In the genomic region with DNA sequence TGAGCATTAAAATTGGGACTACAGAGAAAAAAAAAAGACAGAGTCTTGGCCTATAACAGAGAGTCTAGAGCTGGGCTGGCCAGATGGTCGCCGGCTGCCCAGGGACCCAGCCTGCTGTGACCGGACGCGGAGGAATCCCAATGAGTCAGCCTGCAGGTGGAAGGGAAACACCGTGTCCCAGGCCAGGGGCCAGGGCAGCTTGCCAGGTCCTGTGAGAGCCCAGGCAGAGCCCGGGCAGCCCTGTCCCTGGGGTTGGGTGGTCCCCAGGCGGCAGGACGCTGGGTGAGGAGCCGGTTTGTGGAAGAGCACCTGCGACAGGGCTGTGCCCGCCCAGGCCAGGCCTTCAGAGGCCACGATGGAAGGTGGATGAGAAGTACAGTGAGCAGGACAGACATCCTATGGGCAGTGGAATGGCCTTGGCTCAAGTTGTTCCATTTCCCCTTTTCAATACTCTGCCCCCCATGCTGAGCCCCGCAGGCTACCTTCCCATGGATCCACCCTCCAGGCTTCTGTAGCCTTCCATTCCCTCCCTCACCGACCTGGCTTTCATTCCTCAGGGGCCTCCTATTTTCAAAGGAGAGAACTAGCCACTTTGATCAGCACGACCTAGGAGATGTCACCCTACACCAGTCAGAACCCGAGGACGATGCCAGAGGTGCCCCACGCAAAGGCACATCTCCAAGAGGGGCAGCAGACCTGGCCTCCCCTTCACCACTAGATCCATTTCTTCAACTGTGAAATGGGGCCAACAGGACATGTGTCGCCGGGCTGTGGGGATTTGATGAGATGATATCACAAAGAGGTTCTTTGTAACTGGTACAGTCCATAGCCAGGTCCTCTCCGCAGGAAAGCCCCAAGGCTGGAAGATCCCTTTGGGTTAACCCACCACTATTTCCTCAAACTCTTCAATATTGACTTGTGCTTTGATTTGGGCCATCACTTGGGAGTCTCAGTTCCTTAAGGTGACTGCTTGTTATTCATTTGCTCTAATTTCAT, we compare ENCODE assay signal across 9 cellular contexts.
A peak's percentile ranks its signal among the peaks of the same experiment; 100 is the strongest.
DNase-seq lines count a peak whose midpoint lies in the region; ATAC-seq and TF ChIP-seq lines count a peak whose summit lies in the region.
"Had no signal": no experiment of that assay in that cellular context is flagged by ENCODE, and none has a peak within 500 bp of the region (broad histone marks: within the 10 kb centered on the region; RNA-seq: fewer than 3 reads in every experiment).

No MANE protein-coding gene starts in this region.

- H3K27ac ChIP-seq in PC-3 (ENCODE audit: low read length): no peak overlapping the region
- no peak overlapping the region for H3K27ac ChIP-seq in foreskin keratinocyte

- no peaks in the 10 kb centered on the region for H3K36me3 ChIP-seq in PC-3 (ENCODE audit: low read depth, low read length)

- H3K9me2 ChIP-seq in PC-3 (replicated peaks; ENCODE audit: low read length): no peaks in the 10 kb centered on the region

- no peak overlapping the region for H3K4me3 Mint-ChIP-seq in activated CD4-positive, alpha-beta T cell treated with anti-CD3 and anti-CD28 coated beads, Interleukin-2, amount 10 ng/mL, durations not matched to agents 24 days and 14 days

- POLR2A ChIA-PET in PC-3 (lab: Charles Lee; ENCODE audit: unreplicated experiment): no interaction called here

- no peak overlapping the region for H3K4me2 ChIP-seq in PC-3 (ENCODE audit: low read length)

- CTCF ChIA-PET in PC-3 (lab: Charles Lee): no interaction called here

- H3K4me1 ChIP-seq in PC-3 (ENCODE audit: insufficient read depth, low read length): peaks cover 3% of the 10 kb centered on the region; the same call in 1 of the 2 replicates
- no peaks in the 10 kb centered on the region for H3K4me1 ChIP-seq in foreskin keratinocyte

- no peak overlapping the region for H3K4me3 ChIP-seq in PC-3 (ENCODE audit: low read length)

- H2AFZ ChIP-seq in PC-3 (ENCODE audit: low read length): no peak overlapping the region

- H3K27me3 ChIP-seq in PC-3 (ENCODE audit: low read length) (no peaks in the 10 kb centered on the region), foreskin keratinocyte (no peaks in the 10 kb centered on the region)

- no peaks in the 10 kb centered on the region for H3F3A ChIP-seq in PC-3 (ENCODE audit: low read length, unreplicated experiment)

- H3K9me3 Mint-ChIP-seq in activated CD4-positive, alpha-beta T cell treated with anti-CD3 and anti-CD28 coated beads, Interleukin-2, amount 10 ng/mL, durations not matched to agents 24 days and 14 days: peaks cover 17% of the 10 kb centered on the region

- no peaks in the 10 kb centered on the region for H3K9me3 ChIP-seq in PC-3 (ENCODE audit: low read length)

- no peaks in the 10 kb centered on the region for H3K27me3 Mint-ChIP-seq in activated CD4-positive, alpha-beta T cell treated with anti-CD3 and anti-CD28 coated beads, Interleukin-2, amount 10 ng/mL, durations not matched to agents 24 days and 14 days

- no peaks in the 10 kb centered on the region for H3K79me2 ChIP-seq in PC-3 (ENCODE audit: low read length)

- DNase-seq in DMS53 treated with DMSO at 0.1 percent for 48 hours (lab: John Stamatoyannopoulos, UW; ENCODE audit: unreplicated experiment) (peak; percentile 65), PC-3 (peak; percentile 57), foreskin keratinocyte (peak in 1 of 2 donors; percentile 39), sciatic nerve (ENCODE audit: low spot score) (peak; percentile 64), NCI-H748 (lab: John Stamatoyannopoulos, UW; ENCODE audit: unreplicated experiment) (no peak), NCI-H1436 treated with DMSO at 0.1 percent for 48 hours (lab: John Stamatoyannopoulos, UW) (no peak)
- DNase-seq in activated CD4-positive, alpha-beta T cell treated with anti-CD3 and anti-CD28 coated beads, Interleukin-2, amount 10 ng/mL, durations not matched to agents 24 days and 14 days: no peak
- DNase-seq: activated naive CD4-positive, alpha-beta T cell treated with anti-CD3 and anti-CD28 coated beads, Interleukin-2, amount 50 U/mL, for 16 hours had no signal

- BruUV-seq in PC-3 (replicated peaks; lab: Mats Ljungman, UMichigan): no TSS peak

- H3K36me3 Mint-ChIP-seq in activated CD4-positive, alpha-beta T cell treated with anti-CD3 and anti-CD28 coated beads, Interleukin-2, amount 10 ng/mL, durations not matched to agents 24 days and 14 days (ENCODE audit: low read depth): peaks cover 12% of the 10 kb centered on the region

- ATAC-seq in PC-3: 0 out of 2 replicates have a peak, but pooled peaks have one; percentile 19
- ATAC-seq in foreskin keratinocyte: peak; percentile 64
- ATAC-seq in sciatic nerve: peak; percentile 21
- no peak for ATAC-seq in HG03135 (IDR thresholded peaks at IDR 0.05; ENCODE audit: unreplicated experiment)

- no peak overlapping the region for H3K27ac Mint-ChIP-seq in activated CD4-positive, alpha-beta T cell treated with anti-CD3 and anti-CD28 coated beads, Interleukin-2, amount 10 ng/mL, durations not matched to agents 24 days and 14 days

- no peaks in the 10 kb centered on the region for H4K20me1 ChIP-seq in PC-3 (ENCODE audit: low read length)

- intact Hi-C loops in PC-3 (cut with micrococcal nuclease) (no loop called here), sciatic nerve (cut with DNase I) (loop anchor here (1.0 kb wide), 1 partner anchor 198 kb away; no protein-coding TSS in a partner anchor)
- intact Hi-C loops in activated CD4-positive, alpha-beta T cell treated with anti-CD3 and anti-CD28 coated beads, Interleukin-2, amount 10 ng/mL, durations not matched to agents 24 days and 14 days (cut with micrococcal nuclease): no loop called here

- H3K9ac ChIP-seq in PC-3 (ENCODE audit: low read length): no peak overlapping the region

- peaks cover 16% of the 10 kb centered on the region for H3K4me1 Mint-ChIP-seq in activated CD4-positive, alpha-beta T cell treated with anti-CD3 and anti-CD28 coated beads, Interleukin-2, amount 10 ng/mL, durations not matched to agents 24 days and 14 days

- TF ChIP-seq CTCF in PC-3 (conservative IDR thresholded peaks at IDR 0.05; ENCODE audit: low read depth, low read length) (no peak), foreskin keratinocyte (conservative IDR thresholded peaks at IDR 0.05) (no peak)

Comparison
In these comparisons a context has a peak if more than half of its experiments do, and no peak if none do; other contexts are left out.
1. DNase-seq: peak in DMS53 treated with DMSO at 0.1 percent for 48 hours (single experiment), PC-3 (single experiment) and sciatic nerve (single experiment); none in activated CD4-positive, alpha-beta T cell treated with anti-CD3 and anti-CD28 coated beads, Interleukin-2, amount 10 ng/mL, durations not matched to agents 24 days and 14 days (single experiment), NCI-H748 (single experiment) and NCI-H1436 treated with DMSO at 0.1 percent for 48 hours (single experiment).